Comparison of ENCODE assay signal across 8 cellular contexts in genomic region chr11:73779084-73779902, GRCh38. TPM values are rescaled to one million over a fixed set of nuclear protein-coding genes. Genes with fewer than 3 reads are reported as not detected.
A peak's percentile ranks its signal among the peaks of the same experiment; 100 is the strongest.
DNase-seq lines count a peak whose midpoint lies in the region; ATAC-seq and TF ChIP-seq lines count a peak whose summit lies in the region.

No MANE protein-coding gene starts in this region.

- H3K9me3 Mint-ChIP-seq in activated CD4-positive, alpha-beta T cell treated with anti-CD3 and anti-CD28 coated beads, Interleukin-2, amount 10 ng/mL, durations not matched to agents 24 days and 14 days: no peaks in the 10 kb centered on the region

- peak overlapping the region; percentile 92 for H3K4me3 Mint-ChIP-seq in activated CD4-positive, alpha-beta T cell treated with anti-CD3 and anti-CD28 coated beads, Interleukin-2, amount 10 ng/mL, durations not matched to agents 24 days and 14 days

- peak overlapping the region; percentile 55 to 87 (median 75) for H3K4me2 ChIP-seq in BLaER1 treated with 17β-estradiol and CSF1 and Interleukin-3, amounts not matched to agents 10 nM and 100 nM

- H3K36me3 ChIP-seq in BLaER1 treated with 17β-estradiol and CSF1 and Interleukin-3, amounts not matched to agents 10 nM and 100 nM: no peaks in the 10 kb centered on the region
- H3K36me3 ChIP-seq in colonic mucosa: no peaks in the 10 kb centered on the region

- H3K27me3 ChIP-seq in BLaER1 treated with 17β-estradiol and CSF1 and Interleukin-3, amounts not matched to agents 10 nM and 100 nM: no peaks in the 10 kb centered on the region
- H3K27me3 ChIP-seq in colonic mucosa: no peaks in the 10 kb centered on the region

- peak overlapping the region; percentile 51 to 71 (median 60) for H3K4me3 ChIP-seq in BLaER1 treated with 17β-estradiol and CSF1 and Interleukin-3, amounts not matched to agents 10 nM and 100 nM
- peak overlapping the region; percentile 41 for H3K4me3 ChIP-seq in colonic mucosa

- peak overlapping the region; percentile 72 to 91 (median 84) for H3K27ac ChIP-seq in BLaER1 treated with 17β-estradiol and CSF1 and Interleukin-3, amounts not matched to agents 10 nM and 100 nM
- H3K27ac ChIP-seq in colonic mucosa: peak overlapping the region; percentile 94

- peak; percentile 99 to 100 for DNase-seq in NCI-H526 (lab: John Stamatoyannopoulos, UW)
- peak; percentile 99 for DNase-seq in activated CD4-positive, alpha-beta T cell treated with anti-CD3 and anti-CD28 coated beads, Interleukin-2, amount 10 ng/mL, durations not matched to agents 24 days and 14 days
- DNase-seq in colonic mucosa: peak; percentile 99
- DNase-seq in left colon: peak; percentile 98 to 99
- DNase-seq in stimulated activated CD4-positive, alpha-beta T cell treated with anti-CD3 and anti-CD28 coated beads, Interleukin-1b, Interleukin-23, amount 100 ng/mL, for 4 hours (ENCODE audit: low read depth in 2 of 2): peak; percentile 92 to 96

- peak; percentile 97 for ATAC-seq in GM19328 (IDR thresholded peaks at IDR 0.05; ENCODE audit: unreplicated experiment)
- peak; percentile 92 for ATAC-seq in HG03469 (IDR thresholded peaks at IDR 0.05; ENCODE audit: unreplicated experiment)
- ATAC-seq in left colon: peak; percentile 97

- H3K9ac ChIP-seq in BLaER1 treated with 17β-estradiol and CSF1 and Interleukin-3, amounts not matched to agents 10 nM and 100 nM: peak overlapping the region; percentile 71 to 86 (median 81)
- H3K9ac ChIP-seq in colonic mucosa (ENCODE audit: low read depth in 2 of 2, low read length in 2 of 2): peak overlapping the region; percentile 70 to 85

- H3K27ac Mint-ChIP-seq in activated CD4-positive, alpha-beta T cell treated with anti-CD3 and anti-CD28 coated beads, Interleukin-2, amount 10 ng/mL, durations not matched to agents 24 days and 14 days: peak overlapping the region; percentile 98

- no peaks in the 10 kb centered on the region for H3K36me3 Mint-ChIP-seq in activated CD4-positive, alpha-beta T cell treated with anti-CD3 and anti-CD28 coated beads, Interleukin-2, amount 10 ng/mL, durations not matched to agents 24 days and 14 days (ENCODE audit: low read depth)

- H3K4me1 Mint-ChIP-seq in activated CD4-positive, alpha-beta T cell treated with anti-CD3 and anti-CD28 coated beads, Interleukin-2, amount 10 ng/mL, durations not matched to agents 24 days and 14 days: peaks cover 8% of the 10 kb centered on the region

- no peaks in the 10 kb centered on the region for H4K20me1 ChIP-seq in BLaER1 treated with 17β-estradiol and CSF1 and Interleukin-3, amounts not matched to agents 10 nM and 100 nM

- peaks cover 5 to 27% (median 16%) of the 10 kb centered on the region in 11 experiments; a peak in 16 of 22 replicates for H3K9me3 ChIP-seq in BLaER1 treated with 17β-estradiol and CSF1 and Interleukin-3, amounts not matched to agents 10 nM and 100 nM (replicated peaks in 1 of 11)
- no peaks in the 10 kb centered on the region for H3K9me3 ChIP-seq in colonic mucosa

- no peaks in the 10 kb centered on the region for H3K27me3 Mint-ChIP-seq in activated CD4-positive, alpha-beta T cell treated with anti-CD3 and anti-CD28 coated beads, Interleukin-2, amount 10 ng/mL, durations not matched to agents 24 days and 14 days

- peaks cover 0 to 16% (median 10%) of the 10 kb centered on the region in 10 experiments; a peak in 12 of 20 replicates for H3K4me1 ChIP-seq in BLaER1 treated with 17β-estradiol and CSF1 and Interleukin-3, amounts not matched to agents 10 nM and 100 nM
- no peaks in the 10 kb centered on the region for H3K4me1 ChIP-seq in colonic mucosa

- intact Hi-C loops in activated CD4-positive, alpha-beta T cell treated with anti-CD3 and anti-CD28 coated beads, Interleukin-2, amount 10 ng/mL, durations not matched to agents 24 days and 14 days (cut with micrococcal nuclease): loop anchor here (1.0 kb wide), 3 partner anchors 9 to 97 kb away; partner anchors contain the start of genes COA4, PAAF1 and RAB6A
- intact Hi-C loops in colonic mucosa (cut with DNase I) (no loop called here), left colon (cut with DNase I, micrococcal nuclease) (no loop called here)

- no peak for TF ChIP-seq CTCF in colonic mucosa (IDR thresholded peaks at IDR 0.05)

RNA-seq across cellular contexts. Expression of gene MRPL48, which starts 8.4 kb away (rescaled TPM):
- total RNA-seq in activated CD4-positive, alpha-beta T cell treated with anti-CD3 and anti-CD28 coated beads, Interleukin-2, amount 10 ng/mL, durations not matched to agents 24 days and 14 days: 67.2 and 69.0 TPM in 2 replicates
- total RNA-seq in colonic mucosa: 10 to 100 TPM; 44.4 to 49.8 TPM
- total RNA-seq in left colon: 10 to 100 TPM; 39.9 to 44.1 TPM

RNA-seq across cellular contexts. Expression of gene RAB6A, which starts 18.4 kb away (rescaled TPM):
- 74.3 and 79.5 TPM in 2 replicates for total RNA-seq in activated CD4-positive, alpha-beta T cell treated with anti-CD3 and anti-CD28 coated beads, Interleukin-2, amount 10 ng/mL, durations not matched to agents 24 days and 14 days
- total RNA-seq in colonic mucosa (100 to 1,000 TPM; 160 to 198 TPM), left colon (100 to 1,000 TPM; 144 to 154 TPM)

Comparison
In these comparisons a context has a peak if more than half of its experiments do, and no peak if none do; other contexts are left out.
1. Peak in every context shown above with its lines: DNase-seq, ATAC-seq, H3K4me3 ChIP-seq and H3K27ac ChIP-seq.